In genomic region chr1:9428601-9429368, GRCh38 we compare ENCODE assay signal across 8 cellular contexts.
DNase-seq lines count a peak whose midpoint lies in the region; ATAC-seq lines count a peak whose summit lies in the region.

No MANE protein-coding gene starts in this region.

- ATAC-seq in GM19351 (IDR thresholded peaks at IDR 0.05; ENCODE audit: unreplicated experiment) (peak; percentile 72), HG03521 (IDR thresholded peaks at IDR 0.05; ENCODE audit: unreplicated experiment) (peak; percentile 76)

- DNase-seq in C1 segment of cervical spinal cord (lab: John Stamatoyannopoulos, UW) (peak; percentile 92 to 99 (median 96)), NCI-H69 (lab: John Stamatoyannopoulos, UW) (peak; percentile 95), dedifferentiated amniotic fluid mesenchymal stem cell (ENCODE audit: extremely low spot score) (peak; percentile 98), left kidney (ENCODE audit: low read depth, low spot score) (peak; percentile 100)
- peak; percentile 100 for DNase-seq in activated CD4-positive, alpha-beta T cell treated with anti-CD3 and anti-CD28 coated beads, Interleukin-2, amount 50 U/mL, for 1 hour
- peak; percentile 100 for DNase-seq in stimulated activated CD4-positive, alpha-beta T cell treated with anti-CD3 and anti-CD28 coated beads, Interleukin-1b, Interleukin-23, amount 100 ng/mL, for 48 hours

Comparison
In these comparisons a context has a peak if more than half of its experiments do, and no peak if none do; other contexts are left out.
1. Peak in every context shown above with its lines: DNase-seq and ATAC-seq.